ENCODE assay signal across 3 cellular contexts in genomic region chr7:142150869-142151268, GRCh38.
TF ChIP-seq lines count a peak whose summit lies in the region.

No MANE protein-coding gene starts in this region.

TF ChIP-seq in A549, 52 proteins besides CTCF, POLR2A, EP300 and RAD21:
- TF ChIP-seq FOSL2 (IDR thresholded peaks at IDR 0.05) (no peak), FOSL2 (CRISPR knock-in tag; IDR thresholded peaks at IDR 0.05) (no peak), MAFK (IDR thresholded peaks at IDR 0.05; ENCODE audit: partially characterized antibody) (peak; percentile 86)

TF ChIP-seq in IMR-90, 13 proteins besides CTCF, POLR2A, EP300 and RAD21:
- TF ChIP-seq BHLHE40 (IDR thresholded peaks at IDR 0.05; ENCODE audit: low read depth, low read length) (no peak), MAFK (IDR thresholded peaks at IDR 0.05; ENCODE audit: low read depth, low read length) (peak; percentile 71), CEBPB (IDR thresholded peaks at IDR 0.05; ENCODE audit: low read depth, low read length) (no peak)

TF ChIP-seq in K562, 482 proteins besides CTCF, POLR2A, EP300 and RAD21:
- TF ChIP-seq KLF10 (CRISPR knock-in tag; IDR thresholded peaks at IDR 0.05) (no peak), ZNF316 (IDR thresholded peaks at IDR 0.05) (peak; percentile 77), PYGO2 (tag; IDR thresholded peaks at IDR 0.05) (no peak), C11orf30 (IDR thresholded peaks at IDR 0.05; ENCODE audit: low read depth) (peak; percentile 46; the same call in 1 of the 2 replicates), MAFK (IDR thresholded peaks at IDR 0.05; ENCODE audit: low read length) (peak; percentile 53), MAFG (tag; conservative IDR thresholded peaks at IDR 0.05) (peak; percentile 64), MAFF (IDR thresholded peaks at IDR 0.05; ENCODE audit: low read length) (peak; percentile 59; the same call in 1 of the 2 replicates)
